ENCODE assay signal across 29 cellular contexts in genomic region chr10:6588082-6588481, GRCh38. TPM values are rescaled to one million over a fixed set of nuclear protein-coding genes. Genes with fewer than 3 reads are reported as not detected.
A peak's percentile ranks its signal among the peaks of the same experiment; 100 is the strongest.
DNase-seq lines count a peak whose midpoint lies in the region; ATAC-seq and TF ChIP-seq lines count a peak whose summit lies in the region.
"Had no signal": no experiment of that assay in that cellular context is flagged by ENCODE, and none has a peak within 500 bp of the region (broad histone marks: within the 10 kb centered on the region; RNA-seq: fewer than 3 reads in every experiment).

No MANE protein-coding gene starts in this region.

- CTCF ChIA-PET in activated CD4-positive, alpha-beta memory T cell treated with anti-CD3 and anti-CD28 coated beads for 36 hours (lab: Charles Lee): interaction anchor here (0.9 to 1.9 kb wide), 4 partner anchors 23 to 79 kb away, joined by 3 to 6 read pairs (median 4); no protein-coding TSS in a partner anchor
- CTCF ChIA-PET in activated CD4-positive, alpha-beta memory T cell treated with anti-CD3 and anti-CD28 coated beads, Interleukin-2, amount 10 ng/mL, durations not matched to agents 7 days and 5 days (lab: Charles Lee): no interaction called here
- CTCF ChIA-PET in CD8-positive, alpha-beta T cell (lab: Charles Lee): interaction anchor here (1.4 to 2.4 kb wide), 6 partner anchors 7 to 142 kb away, joined by 4 to 11 read pairs (median 6); partner anchors contain the start of gene PRKCQ

- no peak for ATAC-seq in CD8-positive, alpha-beta T cell
- ATAC-seq in activated T-helper 17 cell treated with anti-CD3 and anti-CD28 coated beads, Interleukin-2, amount 50 U/mL, for 72 hours (replicated peaks): no peak
- ATAC-seq in HG03135 (IDR thresholded peaks at IDR 0.05; ENCODE audit: unreplicated experiment): no peak
- ATAC-seq: A549, gastrocnemius medialis, right cardiac atrium had no signal

- no peak for DNase-seq in activated CD4-positive, alpha-beta memory T cell treated with anti-CD3 and anti-CD28 coated beads for 36 hours
- no peak for DNase-seq in activated CD4-positive, alpha-beta memory T cell treated with anti-CD3 and anti-CD28 coated beads, Interleukin-2, amount 10 ng/mL, durations not matched to agents 7 days and 5 days
- DNase-seq in CD8-positive, alpha-beta T cell: no peak
- DNase-seq in effector memory CD4-positive, alpha-beta T cell: no peak
- DNase-seq in type B pancreatic cell (ENCODE audit: extremely low spot score, unreplicated experiment) (no peak), tibial nerve (ENCODE audit: low spot score in 2 of 2) (no peak)
- DNase-seq: activated CD4-positive, alpha-beta T cell treated with anti-CD3 and anti-CD28 coated beads for 1 hour; activated effector memory CD4-positive, alpha-beta T cell treated with Interleukin-2 at 50 U/mL for 16 hours; DMS 273 treated with DMSO at 0.1 percent for 48 hours; gastrocnemius medialis; GOT3; MM.1S; NCI-H1105 treated with DMSO at 0.1 percent for 48 hours; NCI-H187 treated with DMSO at 0.1 percent for 48 hours; NCI-H2171; NCI-H82; right cardiac atrium; RPMI8226; stimulated activated naive CD4-positive, alpha-beta T cell treated with Interleukin-2 at 50 U/mL for 16 hours had no signal

- H3K4me1 ChIP-seq in CD8-positive, alpha-beta T cell (ENCODE audit: insufficient read depth, low read length): peaks cover 64% of the 10 kb centered on the region
- peaks cover 57% of the 10 kb centered on the region for H3K4me1 ChIP-seq in effector memory CD4-positive, alpha-beta T cell (ENCODE audit: control insufficient read depth, insufficient read depth, low read length, poor library complexity, severe bottlenecking)
- peaks cover 0 to 3% (median 0%) of the 10 kb centered on the region in 4 donors for H3K4me1 ChIP-seq in tibial nerve
- H3K4me1 ChIP-seq: A549, breast epithelium, vagina had no signal

- H3K4me1 Mint-ChIP-seq in activated CD4-positive, alpha-beta memory T cell treated with anti-CD3 and anti-CD28 coated beads for 36 hours (ENCODE audit: low read depth): peaks cover 89% of the 10 kb centered on the region
- H3K4me1 Mint-ChIP-seq in activated CD4-positive, alpha-beta memory T cell treated with anti-CD3 and anti-CD28 coated beads, Interleukin-2, amount 10 ng/mL, durations not matched to agents 7 days and 5 days: peaks cover 89% of the 10 kb centered on the region
- H3K4me1 Mint-ChIP-seq in CD8-positive, alpha-beta T cell (ENCODE audit: low read depth): peaks cover 89% of the 10 kb centered on the region
- peaks cover 62% of the 10 kb centered on the region for H3K4me1 Mint-ChIP-seq in activated T-helper 17 cell treated with anti-CD3 and anti-CD28 coated beads, Interleukin-2, amount 50 U/mL, for 72 hours
- no peaks in the 10 kb centered on the region for H3K4me1 Mint-ChIP-seq in type B pancreatic cell (ENCODE audit: unreplicated experiment)

- H3K27me3 ChIP-seq in CD8-positive, alpha-beta T cell (ENCODE audit: insufficient read depth, low read length): no peaks in the 10 kb centered on the region
- H3K27me3 ChIP-seq in effector memory CD4-positive, alpha-beta T cell (replicated peaks; ENCODE audit: control insufficient read depth, insufficient read depth, low read length, poor library complexity, severe bottlenecking): no peaks in the 10 kb centered on the region
- no peaks in the 10 kb centered on the region for H3K27me3 ChIP-seq in tibial nerve
- H3K27me3 ChIP-seq: breast epithelium, gastrocnemius medialis, neutrophil, vagina had no signal

- no peaks in the 10 kb centered on the region for H3K27me3 Mint-ChIP-seq in activated CD4-positive, alpha-beta memory T cell treated with anti-CD3 and anti-CD28 coated beads for 36 hours
- no peaks in the 10 kb centered on the region for H3K27me3 Mint-ChIP-seq in activated CD4-positive, alpha-beta memory T cell treated with anti-CD3 and anti-CD28 coated beads, Interleukin-2, amount 10 ng/mL, durations not matched to agents 7 days and 5 days
- H3K27me3 Mint-ChIP-seq in CD8-positive, alpha-beta T cell (ENCODE audit: low read depth): no peaks in the 10 kb centered on the region
- no peaks in the 10 kb centered on the region for H3K27me3 Mint-ChIP-seq in activated T-helper 17 cell treated with anti-CD3 and anti-CD28 coated beads, Interleukin-2, amount 50 U/mL, for 72 hours
- H3K27me3 Mint-ChIP-seq in type B pancreatic cell: peaks cover 16% of the 10 kb centered on the region

- H3K4me3 Mint-ChIP-seq in activated CD4-positive, alpha-beta memory T cell treated with anti-CD3 and anti-CD28 coated beads for 36 hours: peak overlapping the region; percentile 13
- no peak overlapping the region for H3K4me3 Mint-ChIP-seq in activated CD4-positive, alpha-beta memory T cell treated with anti-CD3 and anti-CD28 coated beads, Interleukin-2, amount 10 ng/mL, durations not matched to agents 7 days and 5 days
- H3K4me3 Mint-ChIP-seq in CD8-positive, alpha-beta T cell: peak overlapping the region; percentile 63
- H3K4me3 Mint-ChIP-seq in activated T-helper 17 cell treated with anti-CD3 and anti-CD28 coated beads, Interleukin-2, amount 50 U/mL, for 72 hours: peak overlapping the region; percentile 83
- H3K4me3 Mint-ChIP-seq in type B pancreatic cell: no peak overlapping the region

- peaks cover 10% of the 10 kb centered on the region for H3K36me3 ChIP-seq in CD8-positive, alpha-beta T cell (ENCODE audit: insufficient read depth, low read length)
- H3K36me3 ChIP-seq in effector memory CD4-positive, alpha-beta T cell (ENCODE audit: control insufficient read depth, insufficient read depth, low read length): peaks cover 12% of the 10 kb centered on the region
- H3K36me3 ChIP-seq in tibial nerve: no peaks in the 10 kb centered on the region
- H3K36me3 ChIP-seq: breast epithelium, neutrophil, thoracic aorta, vagina had no signal

- peak overlapping the region; percentile 24 for H3K4me3 ChIP-seq in CD8-positive, alpha-beta T cell (ENCODE audit: low read depth, low read length)
- no peak overlapping the region for H3K4me3 ChIP-seq in effector memory CD4-positive, alpha-beta T cell (ENCODE audit: insufficient read depth, low read depth, low read length, poor library complexity, severe bottlenecking)
- H3K4me3 ChIP-seq in tibial nerve: no peak overlapping the region
- H3K4me3 ChIP-seq: A549, breast epithelium, gastrocnemius medialis, SK-N-MC, smooth muscle cell, thoracic aorta, vagina had no signal

- TF ChIP-seq EP300 in tibial nerve (IDR thresholded peaks at IDR 0.05): no peak

- H3K9me3 ChIP-seq in CD8-positive, alpha-beta T cell (ENCODE audit: low read length): no peaks in the 10 kb centered on the region
- no peaks in the 10 kb centered on the region for H3K9me3 ChIP-seq in effector memory CD4-positive, alpha-beta T cell (ENCODE audit: control insufficient read depth, low read length)
- H3K9me3 ChIP-seq in tibial nerve: no peaks in the 10 kb centered on the region
- H3K9me3 ChIP-seq: A549, breast epithelium, gastrocnemius medialis, neutrophil, thoracic aorta, vagina had no signal

- no peak for TF ChIP-seq CTCF in CD8-positive, alpha-beta T cell (IDR thresholded peaks at IDR 0.05)
- TF ChIP-seq CTCF in type B pancreatic cell (conservative IDR thresholded peaks at IDR 0.05) (no peak), tibial nerve (IDR thresholded peaks at IDR 0.05) (no peak)

- POLR2A ChIA-PET in activated CD4-positive, alpha-beta memory T cell treated with anti-CD3 and anti-CD28 coated beads for 36 hours (lab: Charles Lee): interaction anchor here (1.4 to 2.1 kb wide), 2 partner anchors 10 to 22 kb away, joined by 4 to 5 read pairs; no protein-coding TSS in a partner anchor
- POLR2A ChIA-PET in activated CD4-positive, alpha-beta memory T cell treated with anti-CD3 and anti-CD28 coated beads, Interleukin-2, amount 10 ng/mL, durations not matched to agents 7 days and 5 days (lab: Charles Lee): interaction anchor here (0.6 kb wide), 1 partner anchor 10 kb away, joined by 3 read pairs; no protein-coding TSS in a partner anchor
- POLR2A ChIA-PET in CD8-positive, alpha-beta T cell (lab: Charles Lee): interaction anchor here (1.0 to 2.6 kb wide), 4 partner anchors 9 to 19 kb away, joined by 3 to 13 read pairs (median 7); partner anchors contain the start of gene PRKCQ

- peak overlapping the region; percentile 81 for H3K27ac Mint-ChIP-seq in activated CD4-positive, alpha-beta memory T cell treated with anti-CD3 and anti-CD28 coated beads for 36 hours
- no peak overlapping the region for H3K27ac Mint-ChIP-seq in activated CD4-positive, alpha-beta memory T cell treated with anti-CD3 and anti-CD28 coated beads, Interleukin-2, amount 10 ng/mL, durations not matched to agents 7 days and 5 days
- H3K27ac Mint-ChIP-seq in CD8-positive, alpha-beta T cell: peak overlapping the region; percentile 94
- H3K27ac Mint-ChIP-seq in activated T-helper 17 cell treated with anti-CD3 and anti-CD28 coated beads, Interleukin-2, amount 50 U/mL, for 72 hours: peak overlapping the region; percentile 25
- no peak overlapping the region for H3K27ac Mint-ChIP-seq in type B pancreatic cell

- intact Hi-C loops in activated CD4-positive, alpha-beta memory T cell treated with anti-CD3 and anti-CD28 coated beads for 36 hours (cut with micrococcal nuclease): no loop called here
- intact Hi-C loops in CD8-positive, alpha-beta T cell (cut with DNase I, micrococcal nuclease): no loop called here

- no peaks in the 10 kb centered on the region for H3K9me3 Mint-ChIP-seq in activated CD4-positive, alpha-beta memory T cell treated with anti-CD3 and anti-CD28 coated beads for 36 hours
- no peaks in the 10 kb centered on the region for H3K9me3 Mint-ChIP-seq in activated CD4-positive, alpha-beta memory T cell treated with anti-CD3 and anti-CD28 coated beads, Interleukin-2, amount 10 ng/mL, durations not matched to agents 7 days and 5 days
- no peaks in the 10 kb centered on the region for H3K9me3 Mint-ChIP-seq in CD8-positive, alpha-beta T cell
- no peaks in the 10 kb centered on the region for H3K9me3 Mint-ChIP-seq in activated T-helper 17 cell treated with anti-CD3 and anti-CD28 coated beads, Interleukin-2, amount 50 U/mL, for 72 hours
- H3K9me3 Mint-ChIP-seq in type B pancreatic cell: no peaks in the 10 kb centered on the region

- H3K36me3 Mint-ChIP-seq in activated CD4-positive, alpha-beta memory T cell treated with anti-CD3 and anti-CD28 coated beads for 36 hours: peaks cover 61% of the 10 kb centered on the region
- peaks cover 94% of the 10 kb centered on the region for H3K36me3 Mint-ChIP-seq in activated CD4-positive, alpha-beta memory T cell treated with anti-CD3 and anti-CD28 coated beads, Interleukin-2, amount 10 ng/mL, durations not matched to agents 7 days and 5 days (ENCODE audit: low read depth)
- H3K36me3 Mint-ChIP-seq in CD8-positive, alpha-beta T cell: peaks cover 72% of the 10 kb centered on the region
- peaks cover 85% of the 10 kb centered on the region for H3K36me3 Mint-ChIP-seq in activated T-helper 17 cell treated with anti-CD3 and anti-CD28 coated beads, Interleukin-2, amount 50 U/mL, for 72 hours (ENCODE audit: low read depth)
- no peaks in the 10 kb centered on the region for H3K36me3 Mint-ChIP-seq in type B pancreatic cell

- TF ChIP-seq POLR2A in tibial nerve (IDR thresholded peaks at IDR 0.05): no peak

- 23 to 30% methylated on average over 3 of the region's 3 CpGs for WGBS in tibial nerve, 2 donors

- H3K27ac ChIP-seq in CD8-positive, alpha-beta T cell (ENCODE audit: low read depth, low read length): no peak overlapping the region
- H3K27ac ChIP-seq in effector memory CD4-positive, alpha-beta T cell (ENCODE audit: insufficient read depth, low read length, poor library complexity, severe bottlenecking): peak overlapping the region; percentile 48
- no peak overlapping the region for H3K27ac ChIP-seq in tibial nerve
- H3K27ac ChIP-seq: A549, breast epithelium, gastrocnemius medialis, KMS-11, neutrophil, SK-N-MC, thoracic aorta, vagina had no signal

RNA-seq across cellular contexts. Expression of gene PRKCQ, which starts 8.0 kb away (rescaled TPM):
- total RNA-seq in activated CD4-positive, alpha-beta memory T cell treated with anti-CD3 and anti-CD28 coated beads for 36 hours: 10 to 100 TPM; 44.3 to 45.2 TPM
- total RNA-seq in activated CD4-positive, alpha-beta memory T cell treated with anti-CD3 and anti-CD28 coated beads, Interleukin-2, amount 10 ng/mL, durations not matched to agents 7 days and 5 days: 10 to 100 TPM; 69.3 to 70.6 TPM
- total RNA-seq in CD8-positive, alpha-beta T cell: 10 to 100 TPM; 26.3 to 26.6 TPM
- total RNA-seq in activated T-helper 17 cell treated with anti-CD3 and anti-CD28 coated beads, Interleukin-2, amount 50 U/mL, for 72 hours: 10 to 100 TPM; 35.3 to 37.8 TPM
- 1.6 and 2.0 TPM in 2 replicates for total RNA-seq in type B pancreatic cell (ENCODE audit: low replicate concordance)
- under 1 TPM in 2 of 4 donors, not detected in 2; 0.21 to 0.30 TPM for total RNA-seq in tibial nerve

Comparison
In these comparisons a context has a peak if more than half of its experiments do, and no peak if none do; other contexts are left out.
1. H3K27ac Mint-ChIP-seq: peak in activated CD4-positive, alpha-beta memory T cell treated with anti-CD3 and anti-CD28 coated beads for 36 hours (single experiment), CD8-positive, alpha-beta T cell (single experiment) and activated T-helper 17 cell treated with anti-CD3 and anti-CD28 coated beads, Interleukin-2, amount 50 U/mL, for 72 hours (single experiment); none in activated CD4-positive, alpha-beta memory T cell treated with anti-CD3 and anti-CD28 coated beads, Interleukin-2, amount 10 ng/mL, durations not matched to agents 7 days and 5 days (single experiment) and type B pancreatic cell (single experiment).
2. H3K4me3 Mint-ChIP-seq: peak in activated CD4-positive, alpha-beta memory T cell treated with anti-CD3 and anti-CD28 coated beads for 36 hours (single experiment), CD8-positive, alpha-beta T cell (single experiment) and activated T-helper 17 cell treated with anti-CD3 and anti-CD28 coated beads, Interleukin-2, amount 50 U/mL, for 72 hours (single experiment); none in activated CD4-positive, alpha-beta memory T cell treated with anti-CD3 and anti-CD28 coated beads, Interleukin-2, amount 10 ng/mL, durations not matched to agents 7 days and 5 days (single experiment) and type B pancreatic cell (single experiment).